In the genomic region with DNA sequence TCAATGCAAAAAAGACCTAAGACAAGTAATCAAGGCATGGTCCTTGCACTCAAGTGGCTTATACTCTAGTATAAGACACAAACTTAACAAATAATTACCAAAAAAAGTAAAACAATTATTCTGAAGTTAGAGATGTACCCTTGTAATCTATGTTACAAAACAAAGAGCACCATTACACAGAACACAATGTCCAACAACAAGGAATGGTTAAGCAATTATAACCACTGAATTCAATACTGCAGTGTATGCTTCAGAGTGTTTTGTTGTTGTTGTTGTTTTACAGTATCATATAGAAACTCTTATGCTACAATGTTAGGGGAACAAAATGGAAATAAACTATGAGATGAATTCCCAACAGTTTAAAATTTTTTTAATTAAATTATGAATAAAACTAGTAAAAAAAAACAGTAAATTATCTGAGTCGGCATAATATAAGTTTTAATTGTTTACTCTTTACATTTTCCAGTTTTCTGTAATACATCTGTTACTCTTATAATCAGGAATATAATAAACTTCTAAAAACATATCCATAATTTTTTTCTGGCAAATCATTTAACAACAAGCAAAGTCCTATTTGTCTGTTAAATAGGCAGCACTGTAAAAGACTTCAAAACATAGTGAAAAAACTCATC, we compare ENCODE assay signal across 21 cellular contexts.
"Had no signal": no experiment of that assay in that cellular context is flagged by ENCODE, and none has a peak within 500 bp of the region (broad histone marks: within the 10 kb centered on the region; RNA-seq: fewer than 3 reads in every experiment).

No MANE protein-coding gene starts in this region.

- H3K4me3 ChIP-seq: ascending aorta, esophagus squamous epithelium, left lung, prostate gland, thoracic aorta, upper lobe of left lung had no signal

- H3K9me3 ChIP-seq: ascending aorta, esophagus squamous epithelium, left lung, prostate gland, thoracic aorta, upper lobe of left lung had no signal

- ATAC-seq: activated CD8-positive, alpha-beta T cell treated with anti-CD3 and anti-CD28 coated beads for 36 hours; activated T-helper 17 cell treated with anti-CD3 and anti-CD28 coated beads, Interleukin-2, amount 50 U/mL, for 72 hours; left lung; right cardiac atrium; stimulated activated memory B cell treated with anti-CD40 and anti-IgM and Interleukin-4, amounts not matched to agents 10 μg/mL and 1 μg/mL and 100 μg/mL, for 72 hours had no signal

- H3K4me1 ChIP-seq: prostate gland had no signal

- H3K27ac ChIP-seq: ascending aorta, esophagus squamous epithelium, left lung, prostate gland, thoracic aorta had no signal

- H3K27me3 ChIP-seq: ascending aorta, esophagus squamous epithelium, left lung, upper lobe of left lung had no signal

- H3K36me3 ChIP-seq: ascending aorta, esophagus squamous epithelium, left lung, prostate gland, thoracic aorta, upper lobe of left lung had no signal

- DNase-seq: activated CD4-positive, alpha-beta T cell treated with anti-CD3 and anti-CD28 coated beads for 48 hours; activated CD4-positive, CD25-positive, alpha-beta regulatory T cell; activated CD8-positive, alpha-beta T cell treated with anti-CD3 and anti-CD28 coated beads for 36 hours; activated naive CD4-positive, alpha-beta T cell treated with Interleukin-2 at 50 U/mL for 16 hours; activated naive CD8-positive, alpha-beta T cell treated with anti-CD3 and anti-CD28 coated beads, Interleukin-2, amount 10 ng/mL, durations not matched to agents 7 days and 5 days; activated T-cell treated with anti-CD3 and anti-CD28 coated beads, Interleukin-2, amount 50 U/mL, for 1 hour; effector CD8-positive, alpha-beta T cell; esophagus squamous epithelium; hippocampal formation; left lung; naive B cell; right cardiac atrium; stimulated activated CD4-positive, alpha-beta T cell treated with anti-CD3 and anti-CD28 coated beads, Interleukin-4, amount 100 ng/mL, for 24 hours; T-helper 1 cell; T-helper 9 cell; upper lobe of left lung had no signal
